Comparison of ENCODE assay signal across 1 cellular context in genomic region chr2:110125292-110125691, GRCh38.
TF ChIP-seq lines count a peak whose summit lies in the region.

No MANE protein-coding gene starts in this region.

TF ChIP-seq in IMR-90, 13 proteins besides CTCF, POLR2A, EP300 and RAD21 (continued from another document):
- no peak for TF ChIP-seq ELK1 (IDR thresholded peaks at IDR 0.05; ENCODE audit: borderline replicate concordance, low read depth, low read length)
- TF ChIP-seq CEBPB (IDR thresholded peaks at IDR 0.05; ENCODE audit: low read depth, low read length): no peak
- TF ChIP-seq NFE2L2 (IDR thresholded peaks at IDR 0.05; ENCODE audit: low read depth, low read length): no peak
- no peak for TF ChIP-seq MAZ (IDR thresholded peaks at IDR 0.05; ENCODE audit: borderline replicate concordance, low read depth, low read length)
